ENCODE assay signal across 10 cellular contexts in genomic region chr3:55746808-55747413, GRCh38.
DNase-seq lines count a peak whose midpoint lies in the region; ATAC-seq and TF ChIP-seq lines count a peak whose summit lies in the region.
"Had no signal": no experiment of that assay in that cellular context is flagged by ENCODE, and none has a peak within 500 bp of the region (broad histone marks: within the 10 kb centered on the region; RNA-seq: fewer than 3 reads in every experiment).

No MANE protein-coding gene starts in this region.

- DNase-seq in DMS 273 (lab: John Stamatoyannopoulos, UW; ENCODE audit: unreplicated experiment) (peak; percentile 14), DMS 273 treated with DMSO at 0.1 percent for 48 hours (lab: John Stamatoyannopoulos, UW) (no peak), NB4 (ENCODE audit: low read depth) (peak; percentile 7), endothelial cell (ENCODE audit: low spot score) (no peak), progenitor cell of endocrine pancreas (ENCODE audit: low spot score, unreplicated experiment) (no peak), Peyer's patch (no peak)
- DNase-seq: 8988T had no signal

- H3K36me3 Mint-ChIP-seq in endothelial cell (ENCODE audit: low read depth, unreplicated experiment) (no peaks in the 10 kb centered on the region), progenitor cell of endocrine pancreas (ENCODE audit: insufficient read depth) (no peaks in the 10 kb centered on the region)

- H3K4me1 Mint-ChIP-seq in endothelial cell (ENCODE audit: unreplicated experiment) (peaks cover 5% of the 10 kb centered on the region), progenitor cell of endocrine pancreas (ENCODE audit: low read depth) (peaks cover 5% of the 10 kb centered on the region)
- H3K4me1 Mint-ChIP-seq: central memory CD8-positive, alpha-beta T cell had no signal

- no peak for ATAC-seq in GM21529 (IDR thresholded peaks at IDR 0.05; ENCODE audit: unreplicated experiment)
- ATAC-seq in HG02610 (IDR thresholded peaks at IDR 0.05; ENCODE audit: unreplicated experiment), result no peak

- no peak overlapping the region for H3K27ac ChIP-seq in Peyer's patch

- TF ChIP-seq POLR2A in NB4 (IDR thresholded peaks at IDR 0.05; ENCODE audit: extremely low read depth, insufficient read length) (no peak), Peyer's patch (IDR thresholded peaks at IDR 0.05) (no peak)

- TF ChIP-seq CTCF in NB4 (IDR thresholded peaks at IDR 0.05; ENCODE audit: low read depth, low read length) (peak; percentile 21), endothelial cell (IDR thresholded peaks at IDR 0.05; ENCODE audit: unreplicated experiment) (peak; percentile 52), progenitor cell of endocrine pancreas (IDR thresholded peaks at IDR 0.05; ENCODE audit: unreplicated experiment) (peak; percentile 42), Peyer's patch (IDR thresholded peaks at IDR 0.05) (peak in 2 of 6 experiments; percentile 33 to 36)

- H3K9me3 Mint-ChIP-seq in endothelial cell (ENCODE audit: unreplicated experiment) (no peaks in the 10 kb centered on the region), progenitor cell of endocrine pancreas (ENCODE audit: low read depth) (no peaks in the 10 kb centered on the region)
- H3K9me3 Mint-ChIP-seq: central memory CD8-positive, alpha-beta T cell had no signal

- no peak overlapping the region for H3K27ac Mint-ChIP-seq in endothelial cell (ENCODE audit: unreplicated experiment)
- no peak overlapping the region for H3K27ac Mint-ChIP-seq in progenitor cell of endocrine pancreas

- H3K36me3 ChIP-seq in Peyer's patch, result no peaks in the 10 kb centered on the region

- no peaks in the 10 kb centered on the region for H3K9me3 ChIP-seq in Peyer's patch

- H3K27me3 ChIP-seq in Peyer's patch, result no peaks in the 10 kb centered on the region

- H3K4me3 Mint-ChIP-seq in endothelial cell (ENCODE audit: unreplicated experiment), result no peak overlapping the region
- no peak overlapping the region for H3K4me3 Mint-ChIP-seq in progenitor cell of endocrine pancreas (ENCODE audit: low read depth)
- H3K4me3 Mint-ChIP-seq: central memory CD8-positive, alpha-beta T cell had no signal

- no peaks in the 10 kb centered on the region for H3K4me1 ChIP-seq in Peyer's patch

- H3K4me3 ChIP-seq in NB4 (ENCODE audit: low read depth, low read length) (no peak overlapping the region), Peyer's patch (no peak overlapping the region)

- H3K27me3 Mint-ChIP-seq in endothelial cell (ENCODE audit: unreplicated experiment) (peaks cover 4% of the 10 kb centered on the region), progenitor cell of endocrine pancreas (no peaks in the 10 kb centered on the region)
- H3K27me3 Mint-ChIP-seq: central memory CD8-positive, alpha-beta T cell had no signal

Comparison
In these comparisons a context has a peak if more than half of its experiments do, and no peak if none do; other contexts are left out.
1. DNase-seq: peak in DMS 273 (single experiment) and NB4 (single experiment); none in DMS 273 treated with DMSO at 0.1 percent for 48 hours (single experiment), endothelial cell (single experiment), progenitor cell of endocrine pancreas (single experiment) and Peyer's patch (0 of 3).